In genomic region chr4:79163981-79164490, GRCh38 we compare ENCODE assay signal across 23 cellular contexts.
A peak's percentile ranks its signal among the peaks of the same experiment; 100 is the strongest.
DNase-seq lines count a peak whose midpoint lies in the region; ATAC-seq and TF ChIP-seq lines count a peak whose summit lies in the region.
"Had no signal": no experiment of that assay in that cellular context is flagged by ENCODE, and none has a peak within 500 bp of the region (broad histone marks: within the 10 kb centered on the region; RNA-seq: fewer than 3 reads in every experiment).

No MANE protein-coding gene starts in this region.

- CTCF ChIA-PET in activated CD4-positive, alpha-beta memory T cell treated with anti-CD3 and anti-CD28 coated beads, Interleukin-2, amount 10 ng/mL, durations not matched to agents 7 days and 5 days (lab: Charles Lee): no interaction called here

- H3K4me3 ChIP-seq in NB4 (ENCODE audit: low read depth, low read length) (no peak overlapping the region), endodermal cell (ENCODE audit: low read length) (peak overlapping the region; percentile 49), osteoblast (ENCODE audit: insufficient read depth, low read length) (no peak overlapping the region)
- H3K4me3 ChIP-seq: tibial nerve had no signal

- H3K27me3 Mint-ChIP-seq in endodermal cell (ENCODE audit: insufficient read depth): peaks cover 9% of the 10 kb centered on the region
- no peaks in the 10 kb centered on the region for H3K27me3 Mint-ChIP-seq in activated CD4-positive, alpha-beta memory T cell treated with anti-CD3 and anti-CD28 coated beads, Interleukin-2, amount 10 ng/mL, durations not matched to agents 7 days and 5 days
- H3K27me3 Mint-ChIP-seq: activated naive CD8-positive, alpha-beta T cell treated with anti-CD3 and anti-CD28 coated beads, Interleukin-2, amount 50 U/mL, for 24 hours; brain; CD4-positive, alpha-beta T cell had no signal

- peaks cover 9% of the 10 kb centered on the region for H3K9me3 Mint-ChIP-seq in endodermal cell
- no peaks in the 10 kb centered on the region for H3K9me3 Mint-ChIP-seq in activated CD4-positive, alpha-beta memory T cell treated with anti-CD3 and anti-CD28 coated beads, Interleukin-2, amount 10 ng/mL, durations not matched to agents 7 days and 5 days
- H3K9me3 Mint-ChIP-seq: T-helper 2 cell treated with Interferon-gamma antibody and Interleukin-4, amounts not matched to agents 5 μg/mL and 100 μg/mL, for 36 hours had no signal

- H3K9me3 ChIP-seq in endodermal cell (ENCODE audit: control insufficient read depth, low read length) (peaks cover 5% of the 10 kb centered on the region), osteoblast (ENCODE audit: low read depth, low read length) (no peaks in the 10 kb centered on the region)

- ATAC-seq in GM18520 (IDR thresholded peaks at IDR 0.05; ENCODE audit: unreplicated experiment): peak; percentile 66
- peak; percentile 46 for ATAC-seq in HG02642 (IDR thresholded peaks at IDR 0.05; ENCODE audit: poor library complexity, unreplicated experiment)
- ATAC-seq: activated naive CD8-positive, alpha-beta T cell treated with anti-CD3 and anti-CD28 coated beads, Interleukin-2, amount 50 U/mL, for 24 hours; natural killer cell; SK-N-SH treated with all-trans-retinoic acid at 6 μM for 48 hours had no signal

- H3K27ac Mint-ChIP-seq in endodermal cell: no peak overlapping the region
- no peak overlapping the region for H3K27ac Mint-ChIP-seq in activated CD4-positive, alpha-beta memory T cell treated with anti-CD3 and anti-CD28 coated beads, Interleukin-2, amount 10 ng/mL, durations not matched to agents 7 days and 5 days
- H3K27ac Mint-ChIP-seq: activated naive CD8-positive, alpha-beta T cell treated with anti-CD3 and anti-CD28 coated beads, Interleukin-2, amount 50 U/mL, for 24 hours; brain; CD4-positive, alpha-beta T cell; natural killer cell; T-helper 2 cell treated with Interferon-gamma antibody and Interleukin-4, amounts not matched to agents 5 μg/mL and 100 μg/mL, for 36 hours had no signal

- H4K20me1 ChIP-seq in osteoblast (ENCODE audit: insufficient read depth, low read length): no peaks in the 10 kb centered on the region

- TF ChIP-seq POLR2A in NB4 (IDR thresholded peaks at IDR 0.05; ENCODE audit: extremely low read depth, insufficient read length): no peak

- H3K27me3 ChIP-seq in endodermal cell (ENCODE audit: control insufficient read depth, insufficient read depth, low read length, poor library complexity, severe bottlenecking) (peaks cover 21% of the 10 kb centered on the region), osteoblast (ENCODE audit: insufficient read depth, low read length) (no peaks in the 10 kb centered on the region)
- H3K27me3 ChIP-seq: tibial nerve had no signal

- H3K4me1 ChIP-seq in endodermal cell (ENCODE audit: control insufficient read depth, insufficient read depth, low read length) (peaks cover 4% of the 10 kb centered on the region), osteoblast (ENCODE audit: insufficient read depth, low read length) (no peaks in the 10 kb centered on the region)
- H3K4me1 ChIP-seq: tibial nerve had no signal

- H3K4me3 Mint-ChIP-seq in endodermal cell: no peak overlapping the region
- no peak overlapping the region for H3K4me3 Mint-ChIP-seq in activated CD4-positive, alpha-beta memory T cell treated with anti-CD3 and anti-CD28 coated beads, Interleukin-2, amount 10 ng/mL, durations not matched to agents 7 days and 5 days
- H3K4me3 Mint-ChIP-seq: activated naive CD8-positive, alpha-beta T cell treated with anti-CD3 and anti-CD28 coated beads, Interleukin-2, amount 50 U/mL, for 24 hours; CD4-positive, alpha-beta T cell; natural killer cell; T-helper 2 cell treated with Interferon-gamma antibody and Interleukin-4, amounts not matched to agents 5 μg/mL and 100 μg/mL, for 36 hours had no signal

- H3K4me1 Mint-ChIP-seq in endodermal cell: peaks cover 25% of the 10 kb centered on the region
- H3K4me1 Mint-ChIP-seq in activated CD4-positive, alpha-beta memory T cell treated with anti-CD3 and anti-CD28 coated beads, Interleukin-2, amount 10 ng/mL, durations not matched to agents 7 days and 5 days: peaks cover 2% of the 10 kb centered on the region
- H3K4me1 Mint-ChIP-seq: activated naive CD8-positive, alpha-beta T cell treated with anti-CD3 and anti-CD28 coated beads, Interleukin-2, amount 50 U/mL, for 24 hours; natural killer cell had no signal

- TF ChIP-seq CTCF in NB4 (IDR thresholded peaks at IDR 0.05; ENCODE audit: low read depth, low read length) (no peak), endodermal cell (conservative IDR thresholded peaks at IDR 0.05) (no peak), osteoblast (IDR thresholded peaks at IDR 0.05; ENCODE audit: extremely low read depth, low read depth, low read length) (no peak)

- DNase-seq in NB4 (ENCODE audit: low read depth) (peak; percentile 2), endodermal cell (no peak), osteoblast (ENCODE audit: insufficient read length, low spot score, missing footprints) (no peak), SK-N-DZ (ENCODE audit: low spot score) (no peak), NCI-H2081 (lab: John Stamatoyannopoulos, UW) (no peak)
- no peak for DNase-seq in activated CD4-positive, alpha-beta memory T cell treated with anti-CD3 and anti-CD28 coated beads, Interleukin-2, amount 10 ng/mL, durations not matched to agents 7 days and 5 days
- DNase-seq: activated effector memory CD4-positive, alpha-beta T cell treated with Interleukin-2 at 50 U/mL for 16 hours; activated naive CD8-positive, alpha-beta T cell treated with anti-CD3 and anti-CD28 coated beads, Interleukin-2, amount 50 U/mL, for 24 hours; CD4-positive, alpha-beta T cell; cortex of kidney; DMS53; head of caudate nucleus; natural killer cell; NCI-H1105; NCI-H510A treated with DMSO at 0.1 percent for 48 hours; posterior cingulate gyrus; stimulated activated naive CD4-positive, alpha-beta T cell had no signal

- H3K27ac ChIP-seq in endodermal cell (ENCODE audit: low read depth, low read length): no peak overlapping the region
- H3K27ac ChIP-seq in osteoblast (ENCODE audit: low read depth, low read length): no peak overlapping the region
- H3K27ac ChIP-seq: tibial nerve had no signal

- H3K36me3 ChIP-seq in endodermal cell (ENCODE audit: control insufficient read depth, insufficient read depth, low read length) (no peaks in the 10 kb centered on the region), osteoblast (ENCODE audit: insufficient read depth, low read length) (no peaks in the 10 kb centered on the region)
- H3K36me3 ChIP-seq: tibial nerve had no signal

- no peak overlapping the region for H3K9ac ChIP-seq in endodermal cell (ENCODE audit: extremely low read depth, low read length, poor library complexity, severe bottlenecking)

- H3K4me2 ChIP-seq in osteoblast (ENCODE audit: insufficient read depth, low read length): no peak overlapping the region

- H3K79me2 ChIP-seq in osteoblast (ENCODE audit: insufficient read depth, low read length): no peaks in the 10 kb centered on the region

- no peak overlapping the region for H2AFZ ChIP-seq in osteoblast (ENCODE audit: low read length)

- WGBS in endodermal cell (ENCODE audit: insufficient coverage in 1 of 2, insufficient read length in 1 of 2), 2 experiments: 59 to 82% methylated on average over 2 to 4 of the region's 4 CpGs

- POLR2A ChIA-PET in activated CD4-positive, alpha-beta memory T cell treated with anti-CD3 and anti-CD28 coated beads, Interleukin-2, amount 10 ng/mL, durations not matched to agents 7 days and 5 days (lab: Charles Lee): no interaction called here

- H3K36me3 Mint-ChIP-seq in endodermal cell (ENCODE audit: low read depth): no peaks in the 10 kb centered on the region
- H3K36me3 Mint-ChIP-seq in activated CD4-positive, alpha-beta memory T cell treated with anti-CD3 and anti-CD28 coated beads, Interleukin-2, amount 10 ng/mL, durations not matched to agents 7 days and 5 days (ENCODE audit: low read depth): no peaks in the 10 kb centered on the region
- H3K36me3 Mint-ChIP-seq: brain, natural killer cell had no signal
